8 cellular contexts compared by ENCODE assay signal in genomic region chr1:40315795-40316594, GRCh38. TPM values are rescaled to one million over a fixed set of nuclear protein-coding genes. Genes with fewer than 3 reads are reported as not detected.
A peak's percentile ranks its signal among the peaks of the same experiment; 100 is the strongest.
DNase-seq lines count a peak whose midpoint lies in the region; ATAC-seq and TF ChIP-seq lines count a peak whose summit lies in the region.

No MANE protein-coding gene starts in this region.

- POLR2A ChIA-PET in CD4-positive, alpha-beta T cell (lab: Charles Lee): interaction anchor here (0.6 to 3.2 kb wide), 13 partner anchors 26 to 163 kb away, joined by 3 to 24 read pairs (median 4); partner anchors contain the start of genes SMAP2 and ZMPSTE24

- peak overlapping the region; percentile 33; the same call in 1 of the 2 replicates for H3K9ac ChIP-seq in HUES64 (ENCODE audit: low read depth, low read length)

- no peaks in the 10 kb centered on the region for H3K9me3 ChIP-seq in CD4-positive, alpha-beta T cell (ENCODE audit: control insufficient read depth, low read length)
- H3K9me3 ChIP-seq in HUES64 (ENCODE audit: insufficient read depth, low read depth, low read length): no peaks in the 10 kb centered on the region
- H3K9me3 ChIP-seq in esophagus muscularis mucosa: no peaks in the 10 kb centered on the region
- H3K9me3 ChIP-seq in aorta (ENCODE audit: control insufficient read depth, low read length): no peaks in the 10 kb centered on the region
- no peaks in the 10 kb centered on the region for H3K9me3 ChIP-seq in HAP-1

- no peaks in the 10 kb centered on the region for H3K27me3 ChIP-seq in CD4-positive, alpha-beta T cell (ENCODE audit: control insufficient read depth, insufficient read depth, low read length)
- H3K27me3 ChIP-seq in HUES64 (ENCODE audit: insufficient read depth, low read length) (peaks cover 65% of the 10 kb centered on the region), esophagus muscularis mucosa (peaks cover 0 to 52% (median 20%) of the 10 kb centered on the region in 4 donors), aorta (ENCODE audit: control insufficient read depth in 1 of 2, insufficient read depth in 2 of 2, low read length in 1 of 2) (no peaks in the 10 kb centered on the region), HAP-1 (ENCODE audit: low read depth) (no peaks in the 10 kb centered on the region; the same call in 1 of the 2 replicates)

- 3% methylated on average over 40 of the region's 41 CpGs for WGBS in HUES64
- WGBS in esophagus muscularis mucosa: 23% methylated on average over 14 of the region's 41 CpGs
- 3% methylated on average over 40 to 41 of the region's 41 CpGs for WGBS in aorta, 2 donors

- H3K36me3 ChIP-seq in HUES64 (ENCODE audit: insufficient read depth, low read length) (no peaks in the 10 kb centered on the region), esophagus muscularis mucosa (no peaks in the 10 kb centered on the region), aorta (ENCODE audit: control insufficient read depth in 1 of 2, insufficient read depth in 2 of 2, low read length in 1 of 2) (no peaks in the 10 kb centered on the region), HAP-1 (replicated peaks) (no peaks in the 10 kb centered on the region)

- CTCF ChIA-PET in CD4-positive, alpha-beta T cell (lab: Charles Lee): interaction anchor here (0.6 to 3.4 kb wide), 17 partner anchors 22 to 172 kb away, joined by 3 to 27 read pairs (median 5); no protein-coding TSS in a partner anchor

- TF ChIP-seq EP300 in esophagus muscularis mucosa (IDR thresholded peaks at IDR 0.05): no peak

- peak; percentile 6 for ATAC-seq in CD4-positive, alpha-beta T cell (ENCODE audit: poor library complexity)
- peak; percentile 20 to 24 for ATAC-seq in natural killer cell treated with Interleukin-12 subunit alpha and Interleukin-12 subunit beta and Interleukin-15 and Interleukin-18, amount 100 ng/mL, for 72 hours
- ATAC-seq in aorta (ENCODE audit: low FRiP score) (peak; percentile 61), GM18868 (IDR thresholded peaks at IDR 0.05; ENCODE audit: unreplicated experiment) (no peak)

- peak overlapping the region; percentile 90 for H3K4me3 Mint-ChIP-seq in CD4-positive, alpha-beta T cell
- peak overlapping the region; percentile 85 for H3K4me3 Mint-ChIP-seq in natural killer cell treated with Interleukin-12 subunit alpha and Interleukin-12 subunit beta and Interleukin-15 and Interleukin-18, amount 100 ng/mL, for 72 hours

- peak overlapping the region; percentile 57 for H3K4me3 ChIP-seq in HUES64 (ENCODE audit: low read length)
- H3K4me3 ChIP-seq in esophagus muscularis mucosa: peak overlapping the region; percentile 50 to 62 (median 52)
- peak overlapping the region; percentile 28 to 31 for H3K4me3 ChIP-seq in aorta (ENCODE audit: low read length in 2 of 2)
- no peak overlapping the region; the same call in 1 of the 2 replicates for H3K4me3 ChIP-seq in HAP-1

- H3K27ac Mint-ChIP-seq in CD4-positive, alpha-beta T cell: peak overlapping the region; percentile 64
- H3K27ac Mint-ChIP-seq in natural killer cell treated with Interleukin-12 subunit alpha and Interleukin-12 subunit beta and Interleukin-15 and Interleukin-18, amount 100 ng/mL, for 72 hours: peak overlapping the region in 1 of 2 donors; percentile 83

- TF ChIP-seq CTCF in CD4-positive, alpha-beta T cell (IDR thresholded peaks at IDR 0.05): no peak
- no peak for TF ChIP-seq CTCF in esophagus muscularis mucosa (IDR thresholded peaks at IDR 0.05)

- peak in 5 of 10 experiments; percentile 10 to 38 (median 16) for DNase-seq in CD4-positive, alpha-beta T cell
- DNase-seq in activated CD4-positive, alpha-beta T cell treated with anti-CD3 and anti-CD28 coated beads, Interleukin-2, amount 50 U/mL, for 1 hour: peak; percentile 24
- DNase-seq in esophagus muscularis mucosa (ENCODE audit: extremely low spot score): no peak
- no peak for DNase-seq in natural killer cell treated with Interleukin-12 subunit alpha and Interleukin-12 subunit beta and Interleukin-15 and Interleukin-18, amount 100 ng/mL, for 72 hours (ENCODE audit: low spot score)
- DNase-seq in aorta: no peak
- DNase-seq in HAP-1 (ENCODE audit: low spot score in 2 of 2): no peak

- in situ Hi-C loops in HAP-1 (cut with MboI; ENCODE audit: low sequenced_read_pairs): no loop called here

- H3K4me1 ChIP-seq in HUES64 (ENCODE audit: insufficient read depth, low read length) (peaks cover 16% of the 10 kb centered on the region), esophagus muscularis mucosa (peaks cover 24 to 31% (median 30%) of the 10 kb centered on the region in 4 donors), aorta (ENCODE audit: control insufficient read depth in 1 of 2, insufficient read depth in 2 of 2, low read length in 2 of 2) (no peaks in the 10 kb centered on the region), HAP-1 (0 out of 2 replicates have a peak, but pooled peaks cover 3% of the 10 kb centered on the region)

- TF ChIP-seq POLR2A in esophagus muscularis mucosa (IDR thresholded peaks at IDR 0.05; ENCODE audit: low read depth): no peak

- intact Hi-C loops in CD4-positive, alpha-beta T cell (cut with DNase I, micrococcal nuclease): loop anchor here (1.0 to 5.0 kb wide), 7 partner anchors 57 to 163 kb away; partner anchors contain the start of genes RLF (in 2 of the 2) and ZMPSTE24 (in 1 of the 2)
- intact Hi-C loops in esophagus muscularis mucosa (cut with DNase I) (loop anchor here (5.0 kb wide), 2 partner anchors 59 to 154 kb away; partner anchors contain the start of genes RLF and ZMPSTE24), aorta (cut with DNase I) (loop anchor here (2.0 to 5.0 kb wide), 3 partner anchors 57 to 164 kb away; partner anchors contain the start of genes RLF (in 1 of the 2) and ZMPSTE24 (in 1 of the 2))

- no peaks in the 10 kb centered on the region for H3K9me3 Mint-ChIP-seq in CD4-positive, alpha-beta T cell
- no peaks in the 10 kb centered on the region for H3K9me3 Mint-ChIP-seq in natural killer cell treated with Interleukin-12 subunit alpha and Interleukin-12 subunit beta and Interleukin-15 and Interleukin-18, amount 100 ng/mL, for 72 hours

- H3K27ac ChIP-seq in CD4-positive, alpha-beta T cell (ENCODE audit: low read depth, low read length): no peak overlapping the region
- H3K27ac ChIP-seq in HUES64 (ENCODE audit: low read depth, low read length) (no peak overlapping the region), esophagus muscularis mucosa (replicated peaks in 1 of 4) (peak overlapping the region in 1 of 4 donors; percentile 14), aorta (ENCODE audit: low read depth in 1 of 2, low read length in 2 of 2) (peak overlapping the region in 1 of 2 donors; percentile 25)

- peaks cover 37% of the 10 kb centered on the region for H3K4me1 Mint-ChIP-seq in CD4-positive, alpha-beta T cell (ENCODE audit: low read depth)
- peaks cover 17 to 19% of the 10 kb centered on the region in 2 donors for H3K4me1 Mint-ChIP-seq in natural killer cell treated with Interleukin-12 subunit alpha and Interleukin-12 subunit beta and Interleukin-15 and Interleukin-18, amount 100 ng/mL, for 72 hours (ENCODE audit: low read depth in 2 of 2)

- no peaks in the 10 kb centered on the region for H3K36me3 Mint-ChIP-seq in CD4-positive, alpha-beta T cell (ENCODE audit: low read depth)
- H3K36me3 Mint-ChIP-seq in natural killer cell treated with Interleukin-12 subunit alpha and Interleukin-12 subunit beta and Interleukin-15 and Interleukin-18, amount 100 ng/mL, for 72 hours: no peaks in the 10 kb centered on the region

- H3K27me3 Mint-ChIP-seq in CD4-positive, alpha-beta T cell: peaks cover 24% of the 10 kb centered on the region
- H3K27me3 Mint-ChIP-seq in natural killer cell treated with Interleukin-12 subunit alpha and Interleukin-12 subunit beta and Interleukin-15 and Interleukin-18, amount 100 ng/mL, for 72 hours: peaks cover 18 to 19% of the 10 kb centered on the region in 2 donors

RNA-seq across cellular contexts. Expression of gene COL9A2, which starts 1.1 kb away (rescaled TPM):
- total RNA-seq in CD4-positive, alpha-beta T cell: 1 to 10 TPM; 2.4 to 3.0 TPM
- 8.9 TPM for polyA plus RNA-seq in HUES64 (2013, experiment 1 of 2)
- 8.1 TPM for polyA plus RNA-seq in HUES64 (2013, experiment 2 of 2)
- total RNA-seq in esophagus muscularis mucosa: 1 to 10 TPM; 1.2 to 2.5 (median 1.7) TPM
- total RNA-seq in natural killer cell treated with Interleukin-12 subunit alpha and Interleukin-12 subunit beta and Interleukin-15 and Interleukin-18, amount 100 ng/mL, for 72 hours: 1 to 10 TPM; 5.4 to 7.3 TPM
- 10 to 100 TPM in 1 of 2 donors, 1 to 10 TPM in 1; 8.6 to 16.3 TPM for total RNA-seq in aorta
- polyA plus RNA-seq in aorta: 10 to 100 TPM; 10.1 to 27.7 TPM

RNA-seq across cellular contexts. Expression of gene SMAP2, which starts 57.5 kb away (rescaled TPM):
- total RNA-seq in CD4-positive, alpha-beta T cell: 100 to 1,000 TPM; 214 to 216 TPM
- 7.8 TPM for polyA plus RNA-seq in HUES64 (2013, experiment 1 of 2)
- polyA plus RNA-seq in HUES64 (2013, experiment 2 of 2): 7.6 TPM
- total RNA-seq in esophagus muscularis mucosa (10 to 100 TPM; 20.7 to 39.3 (median 29.2) TPM), aorta (10 to 100 TPM; 36.9 to 42.2 TPM)
- total RNA-seq in natural killer cell treated with Interleukin-12 subunit alpha and Interleukin-12 subunit beta and Interleukin-15 and Interleukin-18, amount 100 ng/mL, for 72 hours: 100 to 1,000 TPM; 132 to 158 TPM
- polyA plus RNA-seq in aorta: 10 to 100 TPM; 10.4 to 33.3 TPM

RNA-seq across cellular contexts. Expression of gene ZMPSTE24, which starts 58.0 kb away (rescaled TPM):
- total RNA-seq in CD4-positive, alpha-beta T cell: 1 to 10 TPM; 8.7 to 8.8 TPM
- 35.8 TPM for polyA plus RNA-seq in HUES64 (2013, experiment 1 of 2)
- polyA plus RNA-seq in HUES64 (2013, experiment 2 of 2): 34.0 TPM
- total RNA-seq in esophagus muscularis mucosa (10 to 100 TPM; 37.4 to 49.8 (median 48.9) TPM), aorta (10 to 100 TPM; 51.1 to 56.5 TPM)
- 10 to 100 TPM; 36.9 to 38.5 TPM for total RNA-seq in natural killer cell treated with Interleukin-12 subunit alpha and Interleukin-12 subunit beta and Interleukin-15 and Interleukin-18, amount 100 ng/mL, for 72 hours
- 10 to 100 TPM; 27.8 to 28.9 TPM for polyA plus RNA-seq in aorta
